ENCODE assay signal across 20 cellular contexts in the genomic region with DNA sequence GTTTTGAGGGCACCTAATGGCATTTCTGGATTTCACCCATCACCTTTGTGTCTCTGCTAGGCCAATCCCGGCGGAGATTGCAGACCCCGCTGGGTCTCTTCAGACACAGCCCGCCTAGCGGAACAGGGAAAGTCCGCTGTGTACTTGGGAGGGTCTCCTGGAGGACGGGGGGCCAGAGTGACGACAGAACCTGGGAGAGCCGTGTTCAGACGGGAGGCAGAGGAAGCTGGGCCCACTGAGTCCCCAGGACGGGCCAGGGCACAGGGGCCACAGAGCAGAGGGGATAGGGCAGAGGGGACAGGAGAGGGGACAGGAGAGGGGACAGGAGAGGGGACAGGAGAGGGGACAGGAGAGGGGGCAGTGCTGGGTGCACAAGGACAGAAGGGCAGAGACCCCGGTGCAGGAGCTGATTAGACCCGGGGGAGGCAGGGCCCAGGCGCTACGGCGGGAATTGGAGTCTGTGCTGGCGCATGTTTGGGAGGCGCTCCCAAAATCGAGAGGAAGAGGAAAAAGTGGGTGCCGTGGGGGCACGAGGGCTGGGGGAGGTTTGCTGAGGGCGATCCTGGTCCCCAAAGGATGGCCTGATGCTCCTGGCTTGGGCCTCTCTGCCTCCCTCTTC. TPM values are rescaled to one million over a fixed set of nuclear protein-coding genes. Genes with fewer than 3 reads are reported as not detected.
A peak's percentile ranks its signal among the peaks of the same experiment; 100 is the strongest.
DNase-seq lines count a peak whose midpoint lies in the region; ATAC-seq and TF ChIP-seq lines count a peak whose summit lies in the region.
"Had no signal": no experiment of that assay in that cellular context is flagged by ENCODE, and none has a peak within 500 bp of the region (broad histone marks: within the 10 kb centered on the region; RNA-seq: fewer than 3 reads in every experiment).

No MANE protein-coding gene starts in this region.

- H3K27ac ChIP-seq in neuronal stem cell (replicated peaks; ENCODE audit: low read length) = no peak overlapping the region
- H3K27ac ChIP-seq in aorta (ENCODE audit: low read depth in 1 of 2, low read length in 2 of 2) = no peak overlapping the region

- no peak for TF ChIP-seq CTCF in natural killer cell (IDR thresholded peaks at IDR 0.05)

- ATAC-seq in natural killer cell = no peak
- ATAC-seq in natural killer cell treated with Interleukin-12 subunit alpha and Interleukin-12 subunit beta and Interleukin-15 and Interleukin-18, amount 100 ng/mL, for 72 hours = no peak
- ATAC-seq in aorta (ENCODE audit: low FRiP score) = no peak
- ATAC-seq: Panc1 had no signal

- H3K36me3 ChIP-seq in neuronal stem cell (replicated peaks in 1 of 2; ENCODE audit: control insufficient read depth in 2 of 2, insufficient read depth in 2 of 2, low read length in 2 of 2) (no peaks in the 10 kb centered on the region), aorta (ENCODE audit: control insufficient read depth in 1 of 2, insufficient read depth in 2 of 2, low read length in 1 of 2) (no peaks in the 10 kb centered on the region)

- H3K4me3 ChIP-seq in neuronal stem cell (ENCODE audit: low read length in 2 of 2) (no peak overlapping the region), aorta (ENCODE audit: low read length in 2 of 2) (no peak overlapping the region)

- H3K36me3 Mint-ChIP-seq in natural killer cell = peaks cover 8% of the 10 kb centered on the region
- peaks cover 8% of the 10 kb centered on the region for H3K36me3 Mint-ChIP-seq in natural killer cell treated with Interleukin-12 subunit alpha and Interleukin-12 subunit beta and Interleukin-15 and Interleukin-18, amount 100 ng/mL, for 72 hours
- H3K36me3 Mint-ChIP-seq: CD4-positive, CD25-positive, alpha-beta regulatory T cell had no signal

- H2BK15ac ChIP-seq in neuronal stem cell (ENCODE audit: low read length) = peak overlapping the region; percentile 91

- H3K79me1 ChIP-seq in neuronal stem cell (ENCODE audit: low read depth, low read length) = no peaks in the 10 kb centered on the region

- no peak overlapping the region for H3K27ac Mint-ChIP-seq in natural killer cell
- H3K27ac Mint-ChIP-seq in natural killer cell treated with Interleukin-12 subunit alpha and Interleukin-12 subunit beta and Interleukin-15 and Interleukin-18, amount 100 ng/mL, for 72 hours = no peak overlapping the region
- H3K27ac Mint-ChIP-seq: CD4-positive, CD25-positive, alpha-beta regulatory T cell had no signal

- H2BK5ac ChIP-seq in neuronal stem cell (ENCODE audit: low read length) = no peak overlapping the region

- peaks cover 0 to 31% (median 18%) of the 10 kb centered on the region in 3 experiments for H3K27me3 ChIP-seq in neuronal stem cell (ENCODE audit: control insufficient read depth in 3 of 3, insufficient read depth in 3 of 3, low read depth in 1 of 3, low read length in 3 of 3)
- no peaks in the 10 kb centered on the region for H3K27me3 ChIP-seq in aorta (ENCODE audit: control insufficient read depth in 1 of 2, insufficient read depth in 2 of 2, low read length in 1 of 2)

- DNase-seq in natural killer cell = peak; percentile 10
- no peak for DNase-seq in natural killer cell treated with Interleukin-12 subunit alpha and Interleukin-12 subunit beta and Interleukin-15 and Interleukin-18, amount 100 ng/mL, for 72 hours (ENCODE audit: low spot score)
- peak; percentile 39 for DNase-seq in ecto neural progenitor cell (ENCODE audit: low spot score)
- DNase-seq in neuronal stem cell (ENCODE audit: low spot score) = no peak
- DNase-seq in aorta = peak; percentile 38 to 65
- DNase-seq in SW480 (ENCODE audit: low spot score) = no peak
- DNase-seq in stimulated activated CD4-positive, alpha-beta T cell treated with anti-CD3 and anti-CD28 coated beads, Interleukin-15, amount 100 ng/mL, for 24 hours = no peak
- DNase-seq in NCI-H2171 (lab: John Stamatoyannopoulos, UW) = no peak
- DNase-seq: CD4-positive, CD25-positive, alpha-beta regulatory T cell; DMS79; Karpas-422; MV-4-11; NCI-H1105 treated with DMSO at 0.1 percent for 48 hours; NCI-H2029 treated with DMSO at 0.1 percent for 48 hours; NCI-H345; NCI-H524; NCI-H774; NK-92 treated with Interleukin-12 subunit alpha and Interleukin-12 subunit beta, amount 100 ng/mL, for 24 hours had no signal

- H3K9me3 ChIP-seq in neuronal stem cell (replicated peaks in 1 of 2; ENCODE audit: control insufficient read depth in 2 of 2, insufficient read depth in 1 of 2, low read depth in 1 of 2, low read length in 2 of 2) (peaks cover 0 to 6% of the 10 kb centered on the region in 2 donors), aorta (ENCODE audit: control insufficient read depth, low read length) (peaks cover 5% of the 10 kb centered on the region)

- no peak overlapping the region for H3K23ac ChIP-seq in neuronal stem cell (ENCODE audit: low read depth, low read length, poor library complexity)

- no peak overlapping the region for H2BK120ac ChIP-seq in neuronal stem cell (ENCODE audit: low read depth, low read length)

- H2AK5ac ChIP-seq in neuronal stem cell (ENCODE audit: low read depth, low read length) = no peak overlapping the region

- no peak overlapping the region for H3K4me3 Mint-ChIP-seq in natural killer cell
- no peak overlapping the region for H3K4me3 Mint-ChIP-seq in natural killer cell treated with Interleukin-12 subunit alpha and Interleukin-12 subunit beta and Interleukin-15 and Interleukin-18, amount 100 ng/mL, for 72 hours
- H3K4me3 Mint-ChIP-seq: CD4-positive, CD25-positive, alpha-beta regulatory T cell had no signal

- H3K9me3 Mint-ChIP-seq in natural killer cell = peaks cover 0 to 4% of the 10 kb centered on the region in 2 donors
- peaks cover 5% of the 10 kb centered on the region for H3K9me3 Mint-ChIP-seq in natural killer cell treated with Interleukin-12 subunit alpha and Interleukin-12 subunit beta and Interleukin-15 and Interleukin-18, amount 100 ng/mL, for 72 hours

- WGBS in neuronal stem cell (ENCODE audit: extremely low coverage in 2 of 2, insufficient read length in 2 of 2, insufficient replicate concordance in 1 of 2), 2 donors = no CpG with 5 or more reads among the region's 22 CpGs
- 90 to 91% methylated on average over 20 to 22 of the region's 22 CpGs for WGBS in aorta, 2 donors

- H3K18ac ChIP-seq in neuronal stem cell (ENCODE audit: low read length) = peak overlapping the region; percentile 38

- H3K4me1 ChIP-seq in neuronal stem cell (ENCODE audit: control insufficient read depth in 2 of 2, insufficient read depth in 1 of 2, low read depth in 1 of 2, low read length in 2 of 2) = peaks cover 0 to 5% of the 10 kb centered on the region in 2 donors
- H3K4me1 ChIP-seq in aorta (ENCODE audit: control insufficient read depth in 1 of 2, insufficient read depth in 2 of 2, low read length in 2 of 2) = no peaks in the 10 kb centered on the region

- no peak overlapping the region for H2AFZ ChIP-seq in neuronal stem cell (ENCODE audit: low read length)

- peak overlapping the region; percentile 58 for H2BK12ac ChIP-seq in neuronal stem cell (ENCODE audit: low read length)

- no peaks in the 10 kb centered on the region for H3K27me3 Mint-ChIP-seq in natural killer cell (ENCODE audit: low read depth in 2 of 2)
- H3K27me3 Mint-ChIP-seq in natural killer cell treated with Interleukin-12 subunit alpha and Interleukin-12 subunit beta and Interleukin-15 and Interleukin-18, amount 100 ng/mL, for 72 hours = no peaks in the 10 kb centered on the region

- peaks cover 17 to 27% of the 10 kb centered on the region in 2 donors for H3K4me1 Mint-ChIP-seq in natural killer cell
- peaks cover 0 to 15% of the 10 kb centered on the region in 2 donors for H3K4me1 Mint-ChIP-seq in natural killer cell treated with Interleukin-12 subunit alpha and Interleukin-12 subunit beta and Interleukin-15 and Interleukin-18, amount 100 ng/mL, for 72 hours (ENCODE audit: low read depth in 2 of 2)

- H4K91ac ChIP-seq in neuronal stem cell (ENCODE audit: low read depth, low read length, poor library complexity) = no peak overlapping the region

- H4K8ac ChIP-seq in neuronal stem cell (ENCODE audit: low read depth, low read length) = no peak overlapping the region

- H3K14ac ChIP-seq in neuronal stem cell (ENCODE audit: low read length) = no peak overlapping the region

- H3K4ac ChIP-seq in neuronal stem cell (ENCODE audit: low read length) = no peak overlapping the region

- intact Hi-C loops in natural killer cell (cut with micrococcal nuclease) = no loop called here
- intact Hi-C loops in aorta (cut with DNase I) = loop anchor here in 1 of 2 donors (10.0 kb wide), 1 partner anchor 49 kb away; no protein-coding TSS in a partner anchor

- H3K4me2 ChIP-seq in neuronal stem cell (ENCODE audit: insufficient read depth, low read length, poor library complexity, severe bottlenecking) = no peak overlapping the region

- no peak overlapping the region for H3K9ac ChIP-seq in neuronal stem cell (ENCODE audit: low read depth, low read length, poor library complexity)

RNA-seq across cellular contexts. Expression of gene TRPM2, which starts 12.7 kb away (rescaled TPM):
- total RNA-seq in natural killer cell = 10 to 100 TPM; 21.7 to 70.5 (median 25.2) TPM
- 10 to 100 TPM; 14.7 to 15.8 TPM for total RNA-seq in natural killer cell treated with Interleukin-12 subunit alpha and Interleukin-12 subunit beta and Interleukin-15 and Interleukin-18, amount 100 ng/mL, for 72 hours
- polyA plus RNA-seq in neuronal stem cell (2013, experiment 1 of 2) = 0.03 TPM
- 0.03 TPM for polyA plus RNA-seq in neuronal stem cell (2013, experiment 2 of 2)
- 10 to 100 TPM in 1 of 2 donors, 1 to 10 TPM in 1; 7.0 to 15.8 TPM for total RNA-seq in aorta
- 1 to 10 TPM; 2.2 to 4.9 TPM for polyA plus RNA-seq in aorta
- polyA plus RNA-seq: BJ had no signal

RNA-seq across cellular contexts. Expression of gene CFAP410, which starts 26.9 kb away (rescaled TPM):
- total RNA-seq in natural killer cell (10 to 100 TPM; 43.6 to 47.4 (median 46.7) TPM), aorta (10 to 100 TPM; 19.4 to 20.9 TPM)
- 10 to 100 TPM; 19.6 to 28.4 TPM for total RNA-seq in natural killer cell treated with Interleukin-12 subunit alpha and Interleukin-12 subunit beta and Interleukin-15 and Interleukin-18, amount 100 ng/mL, for 72 hours
- 13.0 TPM for polyA plus RNA-seq in neuronal stem cell (2013, experiment 1 of 2)
- polyA plus RNA-seq in neuronal stem cell (2013, experiment 2 of 2) = 12.0 TPM
- 100 to 1,000 TPM in 1 of 2 donors, 10 to 100 TPM in 1; 26.2 to 121 TPM for polyA plus RNA-seq in aorta

Comparison
In these comparisons a context has a peak if more than half of its experiments do, and no peak if none do; other contexts are left out.
1. DNase-seq: peak in natural killer cell (single experiment), ecto neural progenitor cell (single experiment) and aorta (2 of 2); none in natural killer cell treated with Interleukin-12 subunit alpha and Interleukin-12 subunit beta and Interleukin-15 and Interleukin-18, amount 100 ng/mL, for 72 hours (single experiment), neuronal stem cell (single experiment), SW480 (single experiment), stimulated activated CD4-positive, alpha-beta T cell treated with anti-CD3 and anti-CD28 coated beads, Interleukin-15, amount 100 ng/mL, for 24 hours (single experiment) and NCI-H2171 (single experiment).